Comparison of ENCODE assay signal across 15 cellular contexts in genomic region chr4:110091426-110091825, GRCh38.
A peak's percentile ranks its signal among the peaks of the same experiment; 100 is the strongest.
DNase-seq lines count a peak whose midpoint lies in the region; ATAC-seq and TF ChIP-seq lines count a peak whose summit lies in the region.
"Had no signal": no experiment of that assay in that cellular context is flagged by ENCODE, and none has a peak within 500 bp of the region (broad histone marks: within the 10 kb centered on the region; RNA-seq: fewer than 3 reads in every experiment).

No MANE protein-coding gene starts in this region.

- H3K27ac Mint-ChIP-seq in activated CD4-positive, alpha-beta T cell treated with anti-CD3 and anti-CD28 coated beads for 36 hours, result peak overlapping the region; percentile 4
- no peak overlapping the region for H3K27ac Mint-ChIP-seq in activated CD8-positive, alpha-beta T cell treated with anti-CD3 and anti-CD28 coated beads, Interleukin-2, amount 10 ng/mL, durations not matched to agents 7 days and 5 days
- no peak overlapping the region for H3K27ac Mint-ChIP-seq in activated CD8-positive, alpha-beta memory T cell treated with anti-CD3 and anti-CD28 coated beads, Interleukin-2, amount 10 ng/mL, durations not matched to agents 7 days and 5 days

- peak overlapping the region; percentile 97 for H3K27ac ChIP-seq in RWPE2 (ENCODE audit: poor library complexity, severe bottlenecking)
- H3K27ac ChIP-seq in fibroblast of lung (ENCODE audit: insufficient read depth, low read length), result peak overlapping the region; percentile 68
- peak overlapping the region; percentile 2 for H3K27ac ChIP-seq in smooth muscle cell (ENCODE audit: low read depth)
- H3K27ac ChIP-seq: prostate gland had no signal

- no peaks in the 10 kb centered on the region for H3K27me3 ChIP-seq in RWPE2 (ENCODE audit: insufficient read depth, poor library complexity, severe bottlenecking)
- H3K27me3 ChIP-seq in fibroblast of lung (ENCODE audit: control insufficient read depth, insufficient read depth, low read length), result no peaks in the 10 kb centered on the region
- H3K27me3 ChIP-seq in smooth muscle cell (ENCODE audit: low read depth), result no peaks in the 10 kb centered on the region

- intact Hi-C loops in activated CD4-positive, alpha-beta T cell treated with anti-CD3 and anti-CD28 coated beads for 36 hours (cut with DNase I, micrococcal nuclease), result no loop called here

- H3K27me3 Mint-ChIP-seq in activated CD4-positive, alpha-beta T cell treated with anti-CD3 and anti-CD28 coated beads for 36 hours, result no peaks in the 10 kb centered on the region
- no peaks in the 10 kb centered on the region for H3K27me3 Mint-ChIP-seq in activated CD8-positive, alpha-beta T cell treated with anti-CD3 and anti-CD28 coated beads, Interleukin-2, amount 10 ng/mL, durations not matched to agents 7 days and 5 days (ENCODE audit: low read depth)
- no peaks in the 10 kb centered on the region for H3K27me3 Mint-ChIP-seq in activated CD8-positive, alpha-beta memory T cell treated with anti-CD3 and anti-CD28 coated beads, Interleukin-2, amount 10 ng/mL, durations not matched to agents 7 days and 5 days

- no peak for TF ChIP-seq CTCF in RWPE2 (IDR thresholded peaks at IDR 0.05; ENCODE audit: poor library complexity, severe bottlenecking)
- TF ChIP-seq CTCF in fibroblast of lung (conservative IDR thresholded peaks at IDR 0.05 in 1 of 2, IDR thresholded peaks at IDR 0.05 in 1 of 2; ENCODE audit: low read depth in 1 of 2, low read length in 2 of 2), result no peak
- TF ChIP-seq CTCF in smooth muscle cell (IDR thresholded peaks at IDR 0.05; ENCODE audit: borderline replicate concordance, insufficient read depth, poor library complexity, severe bottlenecking), result no peak

- no peak overlapping the region for H2AFZ ChIP-seq in fibroblast of lung (ENCODE audit: low read length)
- H2AFZ ChIP-seq in smooth muscle cell (ENCODE audit: low read depth), result no peak overlapping the region

- H3K9me3 ChIP-seq in RWPE2 (ENCODE audit: severe bottlenecking), result no peaks in the 10 kb centered on the region
- H3K9me3 ChIP-seq in fibroblast of lung (ENCODE audit: control insufficient read depth, insufficient read depth, low read depth, low read length), result no peaks in the 10 kb centered on the region
- no peaks in the 10 kb centered on the region for H3K9me3 ChIP-seq in smooth muscle cell (replicated peaks; ENCODE audit: low read depth)
- H3K9me3 ChIP-seq: prostate gland had no signal

- H3K4me3 ChIP-seq in RWPE2 (ENCODE audit: severe bottlenecking) (no peak overlapping the region), fibroblast of lung (replicated peaks in 1 of 4; ENCODE audit: control extremely low read depth in 1 of 4, insufficient read depth in 1 of 4, low read depth in 3 of 4, low read length in 4 of 4) (peak overlapping the region in 3 of 4 experiments; percentile 27 to 28 (median 27)), smooth muscle cell (no peak overlapping the region)
- H3K4me3 ChIP-seq: prostate gland had no signal

- CTCF ChIA-PET in activated CD4-positive, alpha-beta T cell treated with anti-CD3 and anti-CD28 coated beads for 36 hours (lab: Charles Lee), result no interaction called here
- CTCF ChIA-PET in activated CD8-positive, alpha-beta T cell treated with anti-CD3 and anti-CD28 coated beads, Interleukin-2, amount 10 ng/mL, durations not matched to agents 7 days and 5 days (lab: Charles Lee), result interaction anchor here (0.8 kb wide), 1 partner anchor 42 kb away, joined by 3 read pairs; no protein-coding TSS in a partner anchor
- CTCF ChIA-PET in activated CD8-positive, alpha-beta memory T cell treated with anti-CD3 and anti-CD28 coated beads, Interleukin-2, amount 10 ng/mL, durations not matched to agents 7 days and 5 days (lab: Charles Lee), result no interaction called here

- H3K4me3 Mint-ChIP-seq in activated CD4-positive, alpha-beta T cell treated with anti-CD3 and anti-CD28 coated beads for 36 hours, result no peak overlapping the region
- no peak overlapping the region for H3K4me3 Mint-ChIP-seq in activated CD8-positive, alpha-beta T cell treated with anti-CD3 and anti-CD28 coated beads, Interleukin-2, amount 10 ng/mL, durations not matched to agents 7 days and 5 days
- no peak overlapping the region for H3K4me3 Mint-ChIP-seq in activated CD8-positive, alpha-beta memory T cell treated with anti-CD3 and anti-CD28 coated beads, Interleukin-2, amount 10 ng/mL, durations not matched to agents 7 days and 5 days

- H3K36me3 ChIP-seq in RWPE2 (ENCODE audit: low read depth) (no peaks in the 10 kb centered on the region; the same call in 1 of the 2 replicates), fibroblast of lung (ENCODE audit: control insufficient read depth, insufficient read depth, low read length) (no peaks in the 10 kb centered on the region), smooth muscle cell (ENCODE audit: low read depth) (no peaks in the 10 kb centered on the region)
- H3K36me3 ChIP-seq: prostate gland had no signal

- H3K36me3 Mint-ChIP-seq in activated CD4-positive, alpha-beta T cell treated with anti-CD3 and anti-CD28 coated beads for 36 hours (ENCODE audit: low read depth), result peaks cover 10% of the 10 kb centered on the region
- H3K36me3 Mint-ChIP-seq in activated CD8-positive, alpha-beta T cell treated with anti-CD3 and anti-CD28 coated beads, Interleukin-2, amount 10 ng/mL, durations not matched to agents 7 days and 5 days (ENCODE audit: low read depth), result peaks cover 6% of the 10 kb centered on the region
- H3K36me3 Mint-ChIP-seq in activated CD8-positive, alpha-beta memory T cell treated with anti-CD3 and anti-CD28 coated beads, Interleukin-2, amount 10 ng/mL, durations not matched to agents 7 days and 5 days, result peaks cover 15% of the 10 kb centered on the region

- peaks cover 2% of the 10 kb centered on the region for H3K79me2 ChIP-seq in fibroblast of lung (ENCODE audit: control insufficient read depth, insufficient read depth, low read length)
- H3K79me2 ChIP-seq in smooth muscle cell (ENCODE audit: low read depth), result no peaks in the 10 kb centered on the region

- no peak overlapping the region for H3K9ac ChIP-seq in fibroblast of lung (ENCODE audit: insufficient read depth, low read length)
- H3K9ac ChIP-seq in smooth muscle cell (ENCODE audit: low read depth), result no peak overlapping the region

- H3K4me2 ChIP-seq in fibroblast of lung (ENCODE audit: extremely low read depth, insufficient read depth, low read length) (peak overlapping the region; percentile 69), smooth muscle cell (peak overlapping the region; percentile 50)

- H3K4me1 ChIP-seq in RWPE2 (ENCODE audit: insufficient read depth, poor library complexity, severe bottlenecking), result peaks cover 63% of the 10 kb centered on the region
- H3K4me1 ChIP-seq in fibroblast of lung (ENCODE audit: control insufficient read depth, extremely low read depth, insufficient read depth, low read length), result peaks cover 8% of the 10 kb centered on the region
- H3K4me1 ChIP-seq in smooth muscle cell (ENCODE audit: low read depth), result peaks cover 3% of the 10 kb centered on the region
- H3K4me1 ChIP-seq: prostate gland had no signal

- H3F3A ChIP-seq in smooth muscle cell (ENCODE audit: low read depth), result no peaks in the 10 kb centered on the region

- ATAC-seq in activated CD4-positive, alpha-beta T cell treated with anti-CD3 and anti-CD28 coated beads for 36 hours, result no peak
- ATAC-seq in RWPE2 (ENCODE audit: low read depth), result peak; percentile 86
- no peak for ATAC-seq in activated CD8-positive, alpha-beta T cell treated with anti-CD3 and anti-CD28 coated beads, Interleukin-2, amount 10 ng/mL, durations not matched to agents 7 days and 5 days
- ATAC-seq in activated CD8-positive, alpha-beta memory T cell treated with anti-CD3 and anti-CD28 coated beads, Interleukin-2, amount 10 ng/mL, durations not matched to agents 7 days and 5 days, result no peak

- no peaks in the 10 kb centered on the region for H4K20me1 ChIP-seq in fibroblast of lung (ENCODE audit: control insufficient read depth, extremely low read depth, insufficient read depth, low read length)
- H4K20me1 ChIP-seq in smooth muscle cell (ENCODE audit: low read depth), result no peaks in the 10 kb centered on the region

- peaks cover 2% of the 10 kb centered on the region for H3K9me3 Mint-ChIP-seq in activated CD4-positive, alpha-beta T cell treated with anti-CD3 and anti-CD28 coated beads for 36 hours (ENCODE audit: low read depth)
- peaks cover 3% of the 10 kb centered on the region for H3K9me3 Mint-ChIP-seq in activated CD8-positive, alpha-beta T cell treated with anti-CD3 and anti-CD28 coated beads, Interleukin-2, amount 10 ng/mL, durations not matched to agents 7 days and 5 days (ENCODE audit: insufficient read depth)
- H3K9me3 Mint-ChIP-seq in activated CD8-positive, alpha-beta memory T cell treated with anti-CD3 and anti-CD28 coated beads, Interleukin-2, amount 10 ng/mL, durations not matched to agents 7 days and 5 days (ENCODE audit: low read depth), result no peaks in the 10 kb centered on the region

- WGBS in smooth muscle cell (ENCODE audit: low lambda C conversion rate), result 56% methylated on average over 4 of the region's 4 CpGs

- DNase-seq in activated CD4-positive, alpha-beta T cell treated with anti-CD3 and anti-CD28 coated beads for 36 hours, result no peak
- no peak for DNase-seq in activated CD4-positive, alpha-beta T cell treated with anti-CD3 and anti-CD28 coated beads for 1 hour
- no peak for DNase-seq in RWPE2 (ENCODE audit: low spot score)
- peak; percentile 79 to 85 for DNase-seq in fibroblast of lung (ENCODE audit: low read depth in 2 of 2)
- no peak for DNase-seq in smooth muscle cell (lab: John Stamatoyannopoulos, UW; ENCODE audit: unreplicated experiment)
- no peak for DNase-seq in activated CD8-positive, alpha-beta T cell treated with anti-CD3 and anti-CD28 coated beads, Interleukin-2, amount 10 ng/mL, durations not matched to agents 7 days and 5 days
- DNase-seq in activated CD8-positive, alpha-beta memory T cell treated with anti-CD3 and anti-CD28 coated beads, Interleukin-2, amount 10 ng/mL, durations not matched to agents 7 days and 5 days, result no peak
- DNase-seq in activated effector memory CD4-positive, alpha-beta T cell treated with anti-CD3 and anti-CD28 coated beads, Interleukin-2, amount 50 U/mL, for 16 hours, result no peak
- DNase-seq: activated CD4-positive, CD25-positive, alpha-beta regulatory T cell treated with anti-CD3 and anti-CD28 coated beads, Interleukin-2, amount 50 U/mL, for 72 hours; activated gamma-delta T cell; DMS79; hippocampal formation; NCI-H510A; SIG-M5 had no signal

- POLR2A ChIA-PET in activated CD4-positive, alpha-beta T cell treated with anti-CD3 and anti-CD28 coated beads for 36 hours (lab: Charles Lee), result no interaction called here
- POLR2A ChIA-PET in activated CD8-positive, alpha-beta T cell treated with anti-CD3 and anti-CD28 coated beads, Interleukin-2, amount 10 ng/mL, durations not matched to agents 7 days and 5 days (lab: Charles Lee), result interaction anchor here (0.6 kb wide), 1 partner anchor 33 kb away, joined by 3 read pairs; no protein-coding TSS in a partner anchor

- H3K4me1 Mint-ChIP-seq in activated CD4-positive, alpha-beta T cell treated with anti-CD3 and anti-CD28 coated beads for 36 hours, result peaks cover 50% of the 10 kb centered on the region
- H3K4me1 Mint-ChIP-seq in activated CD8-positive, alpha-beta T cell treated with anti-CD3 and anti-CD28 coated beads, Interleukin-2, amount 10 ng/mL, durations not matched to agents 7 days and 5 days (ENCODE audit: low read depth), result peaks cover 24% of the 10 kb centered on the region
- peaks cover 38% of the 10 kb centered on the region for H3K4me1 Mint-ChIP-seq in activated CD8-positive, alpha-beta memory T cell treated with anti-CD3 and anti-CD28 coated beads, Interleukin-2, amount 10 ng/mL, durations not matched to agents 7 days and 5 days

Comparison
In these comparisons a context has a peak if more than half of its experiments do, and no peak if none do; other contexts are left out.
1. DNase-seq: peak in fibroblast of lung (2 of 2); none in activated CD4-positive, alpha-beta T cell treated with anti-CD3 and anti-CD28 coated beads for 36 hours (single experiment), activated CD4-positive, alpha-beta T cell treated with anti-CD3 and anti-CD28 coated beads for 1 hour (single experiment), RWPE2 (single experiment), smooth muscle cell (single experiment), activated CD8-positive, alpha-beta T cell treated with anti-CD3 and anti-CD28 coated beads, Interleukin-2, amount 10 ng/mL, durations not matched to agents 7 days and 5 days (single experiment), activated CD8-positive, alpha-beta memory T cell treated with anti-CD3 and anti-CD28 coated beads, Interleukin-2, amount 10 ng/mL, durations not matched to agents 7 days and 5 days (single experiment) and activated effector memory CD4-positive, alpha-beta T cell treated with anti-CD3 and anti-CD28 coated beads, Interleukin-2, amount 50 U/mL, for 16 hours (single experiment).
2. H3K27ac ChIP-seq: peak in every context shown above with its lines; median percentile 97 in RWPE2; 68 in fibroblast of lung; 2 in smooth muscle cell.
3. H3K4me3 ChIP-seq: peak in fibroblast of lung (3 of 4); none in RWPE2 (single experiment) and smooth muscle cell (single experiment).